Comparison of ENCODE assay signal across 12 cellular contexts in genomic region chr9:107819772-107820171, GRCh38.
A peak's percentile ranks its signal among the peaks of the same experiment; 100 is the strongest.
DNase-seq lines count a peak whose midpoint lies in the region; ATAC-seq, FAIRE-seq and TF ChIP-seq lines count a peak whose summit lies in the region.
"Had no signal": no experiment of that assay in that cellular context is flagged by ENCODE, and none has a peak within 500 bp of the region (broad histone marks: within the 10 kb centered on the region; RNA-seq: fewer than 3 reads in every experiment).

No MANE protein-coding gene starts in this region.

- H3K9me1 ChIP-seq in keratinocyte (ENCODE audit: control insufficient read depth, extremely low read depth, insufficient read depth, low read length), result no peaks in the 10 kb centered on the region

- H3K36me3 ChIP-seq in right atrium auricular region (no peaks in the 10 kb centered on the region), keratinocyte (ENCODE audit: control insufficient read depth in 2 of 2, extremely low read depth in 1 of 2, insufficient read depth in 2 of 2, low read length in 2 of 2) (no peaks in the 10 kb centered on the region)

- no peak overlapping the region for H3K9ac ChIP-seq in keratinocyte (ENCODE audit: control insufficient read depth, extremely low read depth, insufficient read depth, low read length)

- H3K4me2 ChIP-seq in keratinocyte (ENCODE audit: control insufficient read depth, extremely low read depth, insufficient read depth, low read depth, low read length), result no peak overlapping the region

- no peaks in the 10 kb centered on the region for H3K27me3 ChIP-seq in right atrium auricular region
- H3K27me3 ChIP-seq in keratinocyte (ENCODE audit: control insufficient read depth, extremely low read depth, insufficient read depth, low read length), result no peaks in the 10 kb centered on the region

- H3K9me3 ChIP-seq in right atrium auricular region (no peaks in the 10 kb centered on the region), keratinocyte (ENCODE audit: control insufficient read depth, low read depth, low read length) (no peaks in the 10 kb centered on the region)

- H3K4me1 ChIP-seq in right atrium auricular region, result peaks cover 0 to 10% of the 10 kb centered on the region in 2 donors
- H3K4me1 ChIP-seq in keratinocyte (ENCODE audit: control insufficient read depth, extremely low read depth, insufficient read depth, low read length), result no peaks in the 10 kb centered on the region

- intact Hi-C loops in left ventricle myocardium superior (cut with micrococcal nuclease), result no loop called here

- ATAC-seq in left ventricle myocardium superior (peak; percentile 41), GM18517 (IDR thresholded peaks at IDR 0.05; ENCODE audit: unreplicated experiment) (no peak), GM21515 (IDR thresholded peaks at IDR 0.05; ENCODE audit: unreplicated experiment) (no peak)
- ATAC-seq: PC-3 had no signal

- H3K79me2 ChIP-seq in keratinocyte (ENCODE audit: control insufficient read depth, insufficient read depth, low read length), result no peaks in the 10 kb centered on the region

- peak overlapping the region in 1 of 2 donors; percentile 34 for H3K27ac ChIP-seq in right atrium auricular region
- no peak overlapping the region for H3K27ac ChIP-seq in keratinocyte (ENCODE audit: control insufficient read depth, insufficient read depth, low read length)

- no peaks in the 10 kb centered on the region for H4K20me1 ChIP-seq in keratinocyte (ENCODE audit: control insufficient read depth, extremely low read depth, insufficient read depth, low read length)

- H2AFZ ChIP-seq in keratinocyte (ENCODE audit: control insufficient read depth, low read length), result no peak overlapping the region

- H3K4me3 ChIP-seq in right atrium auricular region (no peak overlapping the region), keratinocyte (ENCODE audit: control insufficient read depth in 2 of 3, extremely low read depth in 1 of 3, insufficient read depth in 2 of 3, low read depth in 1 of 3, low read length in 3 of 3) (no peak overlapping the region)

- dilution Hi-C loops in keratinocyte (cut with MboI; ENCODE audit: extremely low pct_ligation_motif_present, low sequenced_read_pairs), result no loop called here

- DNase-seq in left ventricle myocardium superior, result peak; percentile 33
- no peak for DNase-seq in right atrium auricular region (ENCODE audit: low spot score)
- peak; percentile 46 to 71 for DNase-seq in NCI-H526 (lab: John Stamatoyannopoulos, UW)
- DNase-seq in keratinocyte (ENCODE audit: low read depth, low spot score), result no peak
- no peak for DNase-seq in NCI-H1694 (lab: John Stamatoyannopoulos, UW)
- DNase-seq in cerebellar cortex (ENCODE audit: low spot score), result no peak
- DNase-seq: activated CD4-positive, alpha-beta memory T cell treated with anti-CD3 and anti-CD28 coated beads, Interleukin-2, amount 10 ng/mL, durations not matched to agents 7 days and 5 days; activated gamma-delta T cell treated with Interleukin-2 at 50 U/mL for 16 hours; GOT3; PC-3 had no signal

- TF ChIP-seq CTCF in right atrium auricular region (IDR thresholded peaks at IDR 0.05) (no peak), keratinocyte (optimal IDR thresholded peaks at IDR 0.05 in 1 of 3, IDR thresholded peaks at IDR 0.05 in 1 of 3, conservative IDR thresholded peaks at IDR 0.05 in 1 of 3; ENCODE audit: extremely low read depth in 1 of 3, insufficient read depth in 2 of 3, low read length in 3 of 3) (no peak)

- peak; percentile 29 for FAIRE-seq in keratinocyte (lab: Jason Lieb, UNC)

Comparison
In these comparisons a context has a peak if more than half of its experiments do, and no peak if none do; other contexts are left out.
1. DNase-seq: peak in left ventricle myocardium superior (single experiment) and NCI-H526 (2 of 2); none in right atrium auricular region (single experiment), keratinocyte (single experiment), NCI-H1694 (single experiment) and cerebellar cortex (single experiment).